ENCODE assay signal across 17 cellular contexts in genomic region chr5:143871672-143872071, GRCh38. TPM values are rescaled to one million over a fixed set of nuclear protein-coding genes. Genes with fewer than 3 reads are reported as not detected.
"Had no signal": no experiment of that assay in that cellular context is flagged by ENCODE, and none has a peak within 500 bp of the region (broad histone marks: within the 10 kb centered on the region; RNA-seq: fewer than 3 reads in every experiment).

No MANE protein-coding gene starts in this region.

- H3K27ac ChIP-seq: colonic mucosa, VCaP had no signal

- DNase-seq: activated CD4-positive, alpha-beta T cell treated with anti-CD3 and anti-CD28 coated beads for 4 hours; activated CD8-positive, alpha-beta memory T cell treated with anti-CD3 and anti-CD28 coated beads, Interleukin-2, amount 50 U/mL, for 4 hours; activated CD8-positive, alpha-beta T cell treated with anti-CD3 and anti-CD28 coated beads for 36 hours; activated naive CD4-positive, alpha-beta T cell treated with Interleukin-2 at 50 U/mL for 16 hours; activated naive CD8-positive, alpha-beta T cell treated with anti-CD3 and anti-CD28 coated beads, Interleukin-2, amount 50 U/mL, for 24 hours; colonic mucosa; effector CD8-positive, alpha-beta T cell; stimulated activated CD4-positive, alpha-beta T cell treated with anti-CD3 and anti-CD28 coated beads, Interleukin-12 subunit alpha, Interleukin-12 subunit beta, amount 100 ng/mL, for 4 hours; stimulated activated naive CD4-positive, alpha-beta T cell treated with Interleukin-2 at 50 U/mL for 16 hours; T-helper 1 cell; trophoblast cell had no signal

- H3K4me1 ChIP-seq: colonic mucosa had no signal

- H3K27me3 ChIP-seq: colonic mucosa had no signal

- H3K9me3 Mint-ChIP-seq: activated CD8-positive, alpha-beta T cell treated with anti-CD3 and anti-CD28 coated beads for 36 hours; activated naive CD8-positive, alpha-beta T cell treated with anti-CD3 and anti-CD28 coated beads, Interleukin-2, amount 50 U/mL, for 24 hours; activated T-helper 1 cell treated with anti-CD3 and anti-CD28 coated beads, Interleukin-12 subunit alpha, Interleukin-12 subunit beta, Interleukin-2, Interleukin-4 antibody, amounts not matched to agents 30 ng/mL and 10 ng/mL and 1 ng/mL, durations not matched to agents 14 hours and 24 hours and 36 hours; natural killer cell treated with Interleukin-12 subunit alpha and Interleukin-12 subunit beta and Interleukin-15 and Interleukin-18, amount 100 ng/mL, for 72 hours had no signal

- H3K27ac Mint-ChIP-seq: activated CD8-positive, alpha-beta T cell treated with anti-CD3 and anti-CD28 coated beads for 36 hours; activated naive CD8-positive, alpha-beta T cell treated with anti-CD3 and anti-CD28 coated beads, Interleukin-2, amount 50 U/mL, for 24 hours; activated T-helper 1 cell treated with anti-CD3 and anti-CD28 coated beads, Interleukin-12 subunit alpha, Interleukin-12 subunit beta, Interleukin-2, Interleukin-4 antibody, amounts not matched to agents 30 ng/mL and 10 ng/mL and 1 ng/mL, durations not matched to agents 14 hours and 24 hours and 36 hours; natural killer cell treated with Interleukin-12 subunit alpha and Interleukin-12 subunit beta and Interleukin-15 and Interleukin-18, amount 100 ng/mL, for 72 hours had no signal

- H3K4me3 Mint-ChIP-seq: activated CD8-positive, alpha-beta T cell treated with anti-CD3 and anti-CD28 coated beads for 36 hours; activated naive CD8-positive, alpha-beta T cell treated with anti-CD3 and anti-CD28 coated beads, Interleukin-2, amount 50 U/mL, for 24 hours; activated T-helper 1 cell treated with anti-CD3 and anti-CD28 coated beads, Interleukin-12 subunit alpha, Interleukin-12 subunit beta, Interleukin-2, Interleukin-4 antibody, amounts not matched to agents 30 ng/mL and 10 ng/mL and 1 ng/mL, durations not matched to agents 14 hours and 24 hours and 36 hours; natural killer cell treated with Interleukin-12 subunit alpha and Interleukin-12 subunit beta and Interleukin-15 and Interleukin-18, amount 100 ng/mL, for 72 hours had no signal

- H3K4me3 ChIP-seq: colonic mucosa had no signal

- H3K4me1 Mint-ChIP-seq: activated naive CD8-positive, alpha-beta T cell treated with anti-CD3 and anti-CD28 coated beads, Interleukin-2, amount 50 U/mL, for 24 hours had no signal

- H3K36me3 Mint-ChIP-seq: natural killer cell treated with Interleukin-12 subunit alpha and Interleukin-12 subunit beta and Interleukin-15 and Interleukin-18, amount 100 ng/mL, for 72 hours had no signal

- H3K36me3 ChIP-seq: colonic mucosa had no signal

- H3K27me3 Mint-ChIP-seq: activated CD8-positive, alpha-beta T cell treated with anti-CD3 and anti-CD28 coated beads for 36 hours; activated naive CD8-positive, alpha-beta T cell treated with anti-CD3 and anti-CD28 coated beads, Interleukin-2, amount 50 U/mL, for 24 hours had no signal

- H3K9me3 ChIP-seq: colonic mucosa had no signal

RNA-seq across cellular contexts. Expression of gene HMHB1, which starts 59.7 kb away (rescaled TPM):
- total RNA-seq: activated CD8-positive, alpha-beta T cell treated with anti-CD3 and anti-CD28 coated beads for 36 hours; cardiac septum; colonic mucosa; lung microvascular endothelial cell; osteoblast had no signal
